In genomic region chr11:3580487-3581388, GRCh38 we compare ENCODE assay signal across 8 cellular contexts.
DNase-seq lines count a peak whose midpoint lies in the region; ATAC-seq and TF ChIP-seq lines count a peak whose summit lies in the region.
"Not testable (repeated sequence)": the region's sequence is repeated elsewhere in the genome, so short reads cannot be mapped to it uniquely, and the experiment has no call there.

No MANE protein-coding gene starts in this region.

- H2AFZ ChIP-seq in neural progenitor cell (replicated peaks): peak overlapping the region; percentile 95

- H3K9me3 Mint-ChIP-seq in neural progenitor cell: not testable (repeated sequence)

- H3K36me3 Mint-ChIP-seq in neural progenitor cell: not testable (repeated sequence)

- H3K9me3 ChIP-seq in BE2C; HEK293 (ENCODE audit: control insufficient read depth, insufficient read depth, low read depth, low read length); heart right ventricle; neural progenitor cell (ENCODE audit: low read depth): not testable (repeated sequence)

- H3K36me3 ChIP-seq in BE2C; HEK293 (ENCODE audit: control insufficient read depth in 2 of 2, insufficient read depth in 1 of 2, low read length in 2 of 2); heart right ventricle; neural progenitor cell: not testable (repeated sequence)

- H3K4me1 Mint-ChIP-seq in neural progenitor cell: peaks cover 15% of the 10 kb centered on the region

- WGBS in heart right ventricle, 2 donors: 1% methylated on average over 68 to 83 of the region's 92 CpGs

- not testable (repeated sequence) for H3K4me3 ChIP-seq in BE2C (ENCODE audit: low read depth, low read length)
- H3K4me3 ChIP-seq in HEK293 (ENCODE audit: low read depth, low read length): peak overlapping the region; percentile 41
- H3K4me3 ChIP-seq in heart right ventricle: peak overlapping the region in 9 of 10 donors; percentile 14 to 51 (median 41)
- H3K4me3 ChIP-seq in neural progenitor cell: peak overlapping the region; percentile 51

- not testable (repeated sequence) for H3K4me1 ChIP-seq in BE2C; HEK293 (ENCODE audit: control insufficient read depth, insufficient read depth, low read length); heart right ventricle; neural progenitor cell

- not testable (repeated sequence) for H3K27ac Mint-ChIP-seq in neural progenitor cell

- POLR2A ChIA-PET in HEK293 (lab: Yijun Ruan, JAX): not testable (repeated sequence)

- not testable (repeated sequence) for H3K9ac ChIP-seq in neural progenitor cell

- H3K4me2 ChIP-seq in neural progenitor cell: peak overlapping the region; percentile 89

- H3K79me2 ChIP-seq in neural progenitor cell (ENCODE audit: low read depth): not testable (repeated sequence)

- H3K4me3 Mint-ChIP-seq in neural progenitor cell: peak overlapping the region; percentile 72

- H3K27me3 ChIP-seq in BE2C: not testable (repeated sequence)
- H3K27me3 ChIP-seq in heart right ventricle (peaks cover 4 to 45% (median 26%) of the 10 kb centered on the region in 7 donors), neural progenitor cell (peaks cover 49% of the 10 kb centered on the region)

- peaks cover 39% of the 10 kb centered on the region for H3K27me3 Mint-ChIP-seq in neural progenitor cell (ENCODE audit: insufficient read depth, low read depth)

- CTCF ChIA-PET in HEK293 (lab: Yijun Ruan, JAX): interaction anchor here (0.6 to 1.4 kb wide), 6 partner anchors 13 to 240 kb away, joined by 3 to 4 read pairs (median 3); no protein-coding TSS in a partner anchor

- peak; percentile 45 for DNase-seq in BE2C
- DNase-seq in NCI-H82 treated with DMSO at 0.1 percent for 48 hours (lab: John Stamatoyannopoulos, UW; ENCODE audit: unreplicated experiment): peak; percentile 0
- peak; percentile 40 to 54 for DNase-seq in activated CD4-positive, alpha-beta T cell treated with anti-CD3 and anti-CD28 coated beads for 24 hours (ENCODE audit: low read depth in 2 of 2)
- peak; percentile 50 for DNase-seq in astrocyte of the hippocampus (ENCODE audit: low read depth, low spot score)
- DNase-seq in heart right ventricle: peak; percentile 16 to 61
- peak; percentile 76 for DNase-seq in neural progenitor cell (ENCODE audit: low spot score)
- DNase-seq in stimulated activated CD8-positive, alpha-beta memory T cell treated with anti-CD3 and anti-CD28 coated beads, Interleukin-15, amount 100 ng/mL, for 48 hours (ENCODE audit: low read depth in 2 of 2): peak; percentile 36 to 51

- intact Hi-C loops in heart right ventricle (cut with DNase I): loop anchor here in 1 of 10 donors (10.0 kb wide), 1 partner anchor 126 kb away; no protein-coding TSS in a partner anchor

- TF ChIP-seq CTCF in BE2C (IDR thresholded peaks at IDR 0.05; ENCODE audit: low read depth, low read length) (peak; percentile 17; the same call in 1 of the 2 replicates), heart right ventricle (IDR thresholded peaks at IDR 0.05) (peak; percentile 56 to 85 (median 77)), neural progenitor cell (IDR thresholded peaks at IDR 0.05) (peak; percentile 68)
- not testable (repeated sequence) for TF ChIP-seq CTCF in HEK293 (tag by site-specific recombination; IDR thresholded peaks at IDR 0.05)

- ATAC-seq in heart right ventricle: not testable (repeated sequence)

- H3K27ac ChIP-seq in HEK293 (ENCODE audit: extremely low read depth, low read depth, low read length); heart right ventricle; neural progenitor cell: not testable (repeated sequence)

- not testable (repeated sequence) for H4K20me1 ChIP-seq in neural progenitor cell (ENCODE audit: low read depth)

- H3F3A ChIP-seq in neural progenitor cell (ENCODE audit: low read depth): not testable (repeated sequence)

TF ChIP-seq in HEK293, 187 proteins besides CTCF, POLR2A, EP300 and RAD21:
- TF ChIP-seq ZNF335 (tag by site-specific recombination; conservative IDR thresholded peaks at IDR 0.05) (peak; percentile 44; the same call in 1 of the 2 replicates), ZNF341 (tag by site-specific recombination; IDR thresholded peaks at IDR 0.05; ENCODE audit: low read depth) (peak; percentile 73), ZBTB26 (tag by site-specific recombination; optimal IDR thresholded peaks at IDR 0.05) (peak; percentile 85)

Comparison
In these comparisons a context has a peak if more than half of its experiments do, and no peak if none do; other contexts are left out.
1. DNase-seq: peak in every context shown above with its lines; median percentile 76 in neural progenitor cell; 50 in astrocyte of the hippocampus; 47 in activated CD4-positive, alpha-beta T cell treated with anti-CD3 and anti-CD28 coated beads for 24 hours; 45 in BE2C; 44 in stimulated activated CD8-positive, alpha-beta memory T cell treated with anti-CD3 and anti-CD28 coated beads, Interleukin-15, amount 100 ng/mL, for 48 hours; 38 in heart right ventricle; 0 in NCI-H82 treated with DMSO at 0.1 percent for 48 hours.